In the genomic region with DNA sequence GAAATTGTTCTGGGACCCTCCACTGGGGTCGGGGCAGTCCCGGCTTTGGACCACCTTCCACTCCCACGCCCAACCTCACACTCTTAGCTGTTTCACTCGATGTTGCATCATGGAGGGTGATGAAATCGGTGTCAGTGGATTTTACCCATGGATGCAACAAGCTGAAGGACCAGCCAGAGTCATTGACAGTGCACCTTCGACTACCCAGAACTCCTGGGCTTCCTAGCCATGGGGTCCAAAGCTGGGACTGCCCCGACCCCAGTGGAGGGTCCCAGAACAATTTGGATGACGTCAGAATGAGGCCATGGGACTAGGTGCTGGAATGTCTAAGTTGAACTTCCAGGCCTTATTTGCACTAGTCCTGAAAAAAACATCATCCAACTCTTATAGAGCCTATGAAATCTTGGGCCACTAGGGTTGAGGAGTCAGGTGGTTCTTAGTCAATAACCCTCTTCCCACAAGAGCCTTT, we compare ENCODE assay signal across 10 cellular contexts. TPM values are rescaled to one million over a fixed set of nuclear protein-coding genes. Genes with fewer than 3 reads are reported as not detected.
DNase-seq lines count a peak whose midpoint lies in the region; ATAC-seq and TF ChIP-seq lines count a peak whose summit lies in the region.
"Had no signal": no experiment of that assay in that cellular context is flagged by ENCODE, and none has a peak within 500 bp of the region (broad histone marks: within the 10 kb centered on the region; RNA-seq: fewer than 3 reads in every experiment).

No MANE protein-coding gene starts in this region.

- H3K9me3 Mint-ChIP-seq in memory B cell = no peaks in the 10 kb centered on the region

- peak overlapping the region; percentile 100 for H3K27ac Mint-ChIP-seq in T-helper 17 cell
- H3K27ac Mint-ChIP-seq in memory B cell = peak overlapping the region; percentile 97

- H3K36me3 Mint-ChIP-seq in T-helper 17 cell (ENCODE audit: low read depth) (peaks cover 3% of the 10 kb centered on the region), memory B cell (peaks cover 4% of the 10 kb centered on the region)

- H3K4me3 Mint-ChIP-seq in T-helper 17 cell (peak overlapping the region; percentile 91), memory B cell (no peak overlapping the region)

- H3K27ac ChIP-seq in body of pancreas = no peak overlapping the region
- H3K27ac ChIP-seq: adrenal gland had no signal

- no peak for TF ChIP-seq POLR2A in body of pancreas (IDR thresholded peaks at IDR 0.05)

- no peaks in the 10 kb centered on the region for H3K27me3 ChIP-seq in body of pancreas
- H3K27me3 ChIP-seq: adrenal gland had no signal

- H3K9me3 ChIP-seq in T-helper 17 cell (ENCODE audit: control insufficient read depth, low read length, poor library complexity, severe bottlenecking) = no peaks in the 10 kb centered on the region
- no peaks in the 10 kb centered on the region for H3K9me3 ChIP-seq in body of pancreas
- H3K9me3 ChIP-seq: adrenal gland had no signal

- no peak for DNase-seq in T-helper 17 cell
- no peak for DNase-seq in memory B cell (ENCODE audit: low spot score in 2 of 2)
- no peak for DNase-seq in body of pancreas
- DNase-seq: adrenal gland, Kasumi-1, left colon, T1000 had no signal

- WGBS in body of pancreas, 2 donors = 72 to 75% methylated on average over 8 of the region's 8 CpGs

- TF ChIP-seq EP300 in Ishikawa (IDR thresholded peaks at IDR 0.05; ENCODE audit: borderline replicate concordance) = no peak

- H3K36me3 ChIP-seq in body of pancreas (replicated peaks in 1 of 2; ENCODE audit: insufficient read depth in 1 of 2, low read depth in 2 of 2) = peaks cover 1 to 2% of the 10 kb centered on the region in 2 donors

- ATAC-seq in T-helper 17 cell (no peak), memory B cell (ENCODE audit: low read depth) (no peak), HG03175 (IDR thresholded peaks at IDR 0.05; ENCODE audit: unreplicated experiment) (no peak), body of pancreas (no peak)
- ATAC-seq: left colon had no signal

- no peak overlapping the region for H3K4me3 ChIP-seq in body of pancreas
- H3K4me3 ChIP-seq: adrenal gland had no signal

- H3K27me3 Mint-ChIP-seq in T-helper 17 cell (no peaks in the 10 kb centered on the region), memory B cell (no peaks in the 10 kb centered on the region)

- peaks cover 8% of the 10 kb centered on the region for H3K4me1 ChIP-seq in body of pancreas

- H3K4me1 Mint-ChIP-seq in T-helper 17 cell = peaks cover 48% of the 10 kb centered on the region
- H3K4me1 Mint-ChIP-seq in memory B cell = peaks cover 37% of the 10 kb centered on the region

- no peak for TF ChIP-seq CTCF in body of pancreas (IDR thresholded peaks at IDR 0.05)

- TF ChIP-seq RAD21 in Ishikawa (IDR thresholded peaks at IDR 0.05; ENCODE audit: low read depth) = no peak

- intact Hi-C loops in body of pancreas (cut with DNase I) = no loop called here

TF ChIP-seq in Ishikawa, 13 proteins besides CTCF, POLR2A, EP300 and RAD21:
- TF ChIP-seq, protein P1, sequence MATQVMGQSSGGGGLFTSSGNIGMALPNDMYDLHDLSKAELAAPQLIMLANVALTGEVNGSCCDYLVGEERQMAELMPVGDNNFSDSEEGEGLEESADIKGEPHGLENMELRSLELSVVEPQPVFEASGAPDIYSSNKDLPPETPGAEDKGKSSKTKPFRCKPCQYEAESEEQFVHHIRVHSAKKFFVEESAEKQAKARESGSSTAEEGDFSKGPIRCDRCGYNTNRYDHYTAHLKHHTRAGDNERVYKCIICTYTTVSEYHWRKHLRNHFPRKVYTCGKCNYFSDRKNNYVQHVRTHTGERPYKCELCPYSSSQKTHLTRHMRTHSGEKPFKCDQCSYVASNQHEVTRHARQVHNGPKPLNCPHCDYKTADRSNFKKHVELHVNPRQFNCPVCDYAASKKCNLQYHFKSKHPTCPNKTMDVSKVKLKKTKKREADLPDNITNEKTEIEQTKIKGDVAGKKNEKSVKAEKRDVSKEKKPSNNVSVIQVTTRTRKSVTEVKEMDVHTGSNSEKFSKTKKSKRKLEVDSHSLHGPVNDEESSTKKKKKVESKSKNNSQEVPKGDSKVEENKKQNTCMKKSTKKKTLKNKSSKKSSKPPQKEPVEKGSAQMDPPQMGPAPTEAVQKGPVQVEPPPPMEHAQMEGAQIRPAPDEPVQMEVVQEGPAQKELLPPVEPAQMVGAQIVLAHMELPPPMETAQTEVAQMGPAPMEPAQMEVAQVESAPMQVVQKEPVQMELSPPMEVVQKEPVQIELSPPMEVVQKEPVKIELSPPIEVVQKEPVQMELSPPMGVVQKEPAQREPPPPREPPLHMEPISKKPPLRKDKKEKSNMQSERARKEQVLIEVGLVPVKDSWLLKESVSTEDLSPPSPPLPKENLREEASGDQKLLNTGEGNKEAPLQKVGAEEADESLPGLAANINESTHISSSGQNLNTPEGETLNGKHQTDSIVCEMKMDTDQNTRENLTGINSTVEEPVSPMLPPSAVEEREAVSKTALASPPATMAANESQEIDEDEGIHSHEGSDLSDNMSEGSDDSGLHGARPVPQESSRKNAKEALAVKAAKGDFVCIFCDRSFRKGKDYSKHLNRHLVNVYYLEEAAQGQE (IDR thresholded peaks at IDR 0.05; ENCODE audit: low read depth) = no peak
- no peak for TF ChIP-seq NFIC (IDR thresholded peaks at IDR 0.05)
- 0 out of 2 replicates have a peak, but pooled peaks have one; percentile 3 for TF ChIP-seq CEBPB (IDR thresholded peaks at IDR 0.05)

RNA-seq across cellular contexts. Expression of a gene that starts 0.9 kb away (rescaled TPM):
- total RNA-seq in T-helper 17 cell (10 to 100 TPM; 44.9 to 49.8 TPM), body of pancreas (not detected)
- total RNA-seq: left colon had no signal

RNA-seq across cellular contexts. Expression of a gene that starts 4.0 kb away (rescaled TPM):
- total RNA-seq in T-helper 17 cell (100 to 1,000 TPM in 1 of 2 donors, 10 to 100 TPM in 1; 81.1 to 108 TPM), body of pancreas (10 to 100 TPM; 47.2 to 59.0 TPM)

RNA-seq across cellular contexts. Expression of a gene that starts 22.0 kb away (rescaled TPM):
- total RNA-seq in T-helper 17 cell (10 to 100 TPM; 47.4 to 53.4 TPM), body of pancreas (100 to 1,000 TPM in 1 of 2 donors, 10 to 100 TPM in 1; 40.2 to 103 TPM)

RNA-seq across cellular contexts. Expression of a gene that starts 22.1 kb away (rescaled TPM):
- total RNA-seq in T-helper 17 cell (100 to 1,000 TPM; 116 to 145 TPM), body of pancreas (100 to 1,000 TPM in 1 of 2 donors, 10 to 100 TPM in 1; 65.4 to 106 TPM)

RNA-seq across cellular contexts. Expression of a gene that starts 24.9 kb away (rescaled TPM):
- total RNA-seq in T-helper 17 cell (not detected), body of pancreas (not detected)
- total RNA-seq: adrenal gland, esophagus mucosa, left colon had no signal

Comparison
In these comparisons a context has a peak if more than half of its experiments do, and no peak if none do; other contexts are left out.
1. RNA of a gene that starts 0.9 kb away (total RNA-seq): 44.9 to 49.8 TPM in T-helper 17 cell; not detected in body of pancreas; every median in the first group is over 10 times any median in the second.